ENCODE assay signal across 1 cellular context in genomic region chr22:31080164-31080847, GRCh38.
TF ChIP-seq lines count a peak whose summit lies in the region.

No MANE protein-coding gene starts in this region.

TF ChIP-seq in IMR-90, 13 proteins besides CTCF, POLR2A, EP300 and RAD21:
- TF ChIP-seq FOS (IDR thresholded peaks at IDR 0.05; ENCODE audit: low read depth, low read length) (no peak), MXI1 (IDR thresholded peaks at IDR 0.05; ENCODE audit: borderline replicate concordance, low read depth, low read length) (no peak), CHD1 (IDR thresholded peaks at IDR 0.05; ENCODE audit: low read depth, low read length) (0 out of 2 replicates have a peak, but pooled peaks have one; percentile 2), MAZ (IDR thresholded peaks at IDR 0.05; ENCODE audit: borderline replicate concordance, low read depth, low read length) (no peak)
